27 cellular contexts compared by ENCODE assay signal in the genomic region with DNA sequence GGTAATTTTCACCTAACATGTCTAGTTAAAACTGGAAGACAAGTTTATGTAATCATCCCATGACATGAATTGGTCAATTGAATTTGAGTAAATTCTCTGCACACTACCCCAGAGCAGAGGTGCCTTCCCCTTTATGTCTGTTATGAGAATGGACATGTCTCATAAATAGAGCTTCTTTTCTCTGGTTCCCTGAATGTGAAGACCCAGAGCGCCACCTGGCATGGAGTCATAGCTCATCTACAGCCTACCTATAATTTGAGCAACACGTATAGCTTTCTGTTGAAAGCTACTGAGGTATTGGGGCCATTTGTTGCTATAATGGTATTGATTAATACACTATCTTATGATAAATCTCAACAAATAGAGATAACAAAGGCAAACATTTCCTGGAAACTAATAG.
A peak's percentile ranks its signal among the peaks of the same experiment; 100 is the strongest.
DNase-seq lines count a peak whose midpoint lies in the region; ATAC-seq, FAIRE-seq and TF ChIP-seq lines count a peak whose summit lies in the region.
"Had no signal": no experiment of that assay in that cellular context is flagged by ENCODE, and none has a peak within 500 bp of the region (broad histone marks: within the 10 kb centered on the region; RNA-seq: fewer than 3 reads in every experiment).

No MANE protein-coding gene starts in this region.

- no peaks in the 10 kb centered on the region for H3K36me3 Mint-ChIP-seq in MCF 10A (ENCODE audit: insufficient read depth, unreplicated experiment)
- H3K36me3 Mint-ChIP-seq: memory B cell, naive B cell had no signal

- H3K9me3 ChIP-seq in mammary epithelial cell (replicated peaks; ENCODE audit: insufficient read depth, low read length) (no peaks in the 10 kb centered on the region), body of pancreas (no peaks in the 10 kb centered on the region), small intestine (ENCODE audit: control insufficient read depth, low read depth) (no peaks in the 10 kb centered on the region), uterus (no peaks in the 10 kb centered on the region), gastrocnemius medialis (no peaks in the 10 kb centered on the region)
- H3K9me3 ChIP-seq: esophagus muscularis mucosa, gastroesophageal sphincter, suprapubic skin had no signal

- no peak overlapping the region for H3K4me2 ChIP-seq in mammary epithelial cell (ENCODE audit: insufficient read depth, low read depth, low read length)

- WGBS in mammary epithelial cell (ENCODE audit: low coverage, missing lambda C conversion rate), result 63% methylated on average over 2 of the region's 2 CpGs
- 68 to 69% methylated on average over 2 of the region's 2 CpGs for WGBS in body of pancreas, 2 donors
- WGBS in small intestine, 3 donors, result 43 to 72% (median 50%) methylated on average over 2 of the region's 2 CpGs

- peak; percentile 40 for ATAC-seq in body of pancreas
- ATAC-seq in gastrocnemius medialis, result no peak
- ATAC-seq: gastroesophageal sphincter, right cardiac atrium had no signal

- no peaks in the 10 kb centered on the region for H3K27me3 Mint-ChIP-seq in MCF 10A (ENCODE audit: insufficient read depth, unreplicated experiment)
- H3K27me3 Mint-ChIP-seq: central memory CD8-positive, alpha-beta T cell; memory B cell; naive B cell had no signal

- no peak overlapping the region for H3K9ac ChIP-seq in mammary epithelial cell (ENCODE audit: insufficient read depth, low read length)

- dilution Hi-C loops in mammary epithelial cell (cut with HindIII; ENCODE audit: low sequenced_read_pairs), result no loop called here

- no peak overlapping the region for H3K4me3 ChIP-seq in mammary epithelial cell (replicated peaks in 1 of 3; ENCODE audit: insufficient read depth in 1 of 3, low read depth in 2 of 3, low read length in 3 of 3)
- H3K4me3 ChIP-seq in body of pancreas, result no peak overlapping the region
- H3K4me3 ChIP-seq in small intestine (ENCODE audit: low read depth in 1 of 2, low read length in 2 of 2), result no peak overlapping the region
- H3K4me3 ChIP-seq in uterus, result no peak overlapping the region
- no peak overlapping the region for H3K4me3 ChIP-seq in gastrocnemius medialis
- H3K4me3 ChIP-seq: esophagus muscularis mucosa, gastroesophageal sphincter, SK-N-MC, suprapubic skin had no signal

- no peaks in the 10 kb centered on the region for H3K36me3 ChIP-seq in mammary epithelial cell (ENCODE audit: insufficient read depth, low read length)
- H3K36me3 ChIP-seq in body of pancreas (replicated peaks in 1 of 2; ENCODE audit: insufficient read depth in 1 of 2, low read depth in 2 of 2), result no peaks in the 10 kb centered on the region
- H3K36me3 ChIP-seq in small intestine (ENCODE audit: control insufficient read depth in 2 of 2, insufficient read depth in 2 of 2, low read length in 2 of 2), result no peaks in the 10 kb centered on the region
- H3K36me3 ChIP-seq in uterus, result no peaks in the 10 kb centered on the region
- no peaks in the 10 kb centered on the region for H3K36me3 ChIP-seq in gastrocnemius medialis
- H3K36me3 ChIP-seq: esophagus muscularis mucosa, gastroesophageal sphincter, suprapubic skin had no signal

- H3K27ac Mint-ChIP-seq in MCF 10A (ENCODE audit: low read depth, unreplicated experiment), result no peak overlapping the region
- H3K27ac Mint-ChIP-seq: memory B cell, naive B cell had no signal

- H3K27me3 ChIP-seq in mammary epithelial cell (ENCODE audit: insufficient read depth, low read length), result no peaks in the 10 kb centered on the region
- H3K27me3 ChIP-seq in body of pancreas, result no peaks in the 10 kb centered on the region
- no peaks in the 10 kb centered on the region for H3K27me3 ChIP-seq in small intestine (ENCODE audit: control insufficient read depth in 2 of 2, insufficient read depth in 2 of 2, low read length in 2 of 2)
- no peaks in the 10 kb centered on the region for H3K27me3 ChIP-seq in uterus
- no peaks in the 10 kb centered on the region for H3K27me3 ChIP-seq in gastrocnemius medialis
- H3K27me3 ChIP-seq: esophagus muscularis mucosa, gastroesophageal sphincter, suprapubic skin had no signal

- BruUV-seq in MCF 10A (replicated peaks; lab: Mats Ljungman, UMichigan) (no TSS peak), mammary epithelial cell (replicated peaks; lab: Mats Ljungman, UMichigan) (no TSS peak)

- POLR2A ChIA-PET in MCF 10A (lab: Yijun Ruan, JAX), result no interaction called here

- CTCF ChIA-PET in MCF 10A (lab: Yijun Ruan, JAX) (interaction anchor here (0.7 to 1.6 kb wide), 2 partner anchors 518 to 597 kb away, joined by 3 to 5 read pairs; no protein-coding TSS in a partner anchor), mammary epithelial cell (lab: Charles Lee; ENCODE audit: low non-redundant PET) (no interaction called here)

- H3K4me1 Mint-ChIP-seq in MCF 10A (ENCODE audit: insufficient read depth, unreplicated experiment), result no peaks in the 10 kb centered on the region
- H3K4me1 Mint-ChIP-seq: central memory CD8-positive, alpha-beta T cell; memory B cell; naive B cell had no signal

- TF ChIP-seq CTCF in MCF 10A (IDR thresholded peaks at IDR 0.05; ENCODE audit: unreplicated experiment) (no peak), mammary epithelial cell (conservative IDR thresholded peaks at IDR 0.05 in 1 of 2, IDR thresholded peaks at IDR 0.05 in 1 of 2; ENCODE audit: extremely low read depth in 1 of 2, insufficient read depth in 1 of 2, low read depth in 1 of 2, low read length in 2 of 2) (peak in 1 of 2 donors; percentile 8), body of pancreas (IDR thresholded peaks at IDR 0.05) (peak in 4 of 7 experiments; percentile 27 to 57 (median 34)), uterus (IDR thresholded peaks at IDR 0.05) (no peak), gastrocnemius medialis (IDR thresholded peaks at IDR 0.05 in 4 of 5, conservative IDR thresholded peaks at IDR 0.05 in 1 of 5) (no peak)

- no peak overlapping the region for H3K27ac ChIP-seq in mammary epithelial cell (ENCODE audit: insufficient read depth, low read depth, low read length)
- H3K27ac ChIP-seq in body of pancreas, result no peak overlapping the region
- H3K27ac ChIP-seq in small intestine (ENCODE audit: low read depth in 1 of 2, low read length in 1 of 2), result no peak overlapping the region
- H3K27ac ChIP-seq in uterus, result no peak overlapping the region
- H3K27ac ChIP-seq in gastrocnemius medialis, result no peak overlapping the region
- H3K27ac ChIP-seq: esophagus muscularis mucosa, gastroesophageal sphincter, SK-N-MC, suprapubic skin had no signal

- H2AFZ ChIP-seq in mammary epithelial cell (ENCODE audit: low read depth, low read length), result no peak overlapping the region

- no peak for FAIRE-seq in small intestine (lab: Jason Lieb, UNC)
- FAIRE-seq: A204.1, D721Med had no signal

- in situ Hi-C loops in mammary epithelial cell (cut with MboI; ENCODE audit: low sequenced_read_pairs in 2 of 2), result no loop called here
- in situ Hi-C loops in gastrocnemius medialis (cut with MboI; ENCODE audit: low sequenced_read_pairs in 4 of 4), result no loop called here

- H3K79me2 ChIP-seq in mammary epithelial cell (ENCODE audit: insufficient read depth, low read length), result no peaks in the 10 kb centered on the region

- TF ChIP-seq POLR2A in body of pancreas (IDR thresholded peaks at IDR 0.05), result no peak
- no peak for TF ChIP-seq POLR2A in uterus (IDR thresholded peaks at IDR 0.05)
- TF ChIP-seq POLR2A in gastrocnemius medialis (IDR thresholded peaks at IDR 0.05), result no peak

- H4K20me1 ChIP-seq in mammary epithelial cell (ENCODE audit: insufficient read depth, low read length), result no peaks in the 10 kb centered on the region

- intact Hi-C loops in MCF 10A (cut with micrococcal nuclease) (loop anchor here (2.0 to 5.0 kb wide), 2 partner anchors 599 to 928 kb away; no protein-coding TSS in a partner anchor), mammary epithelial cell (cut with micrococcal nuclease) (no loop called here), body of pancreas (cut with DNase I) (no loop called here), uterus (cut with DNase I; ENCODE audit: low total_unique reads) (no loop called here), gastrocnemius medialis (cut with DNase I; ENCODE audit: low total_unique reads) (no loop called here)

- no peaks in the 10 kb centered on the region for H3K4me1 ChIP-seq in mammary epithelial cell (ENCODE audit: insufficient read depth, low read length)
- H3K4me1 ChIP-seq in body of pancreas, result no peaks in the 10 kb centered on the region
- H3K4me1 ChIP-seq in small intestine (ENCODE audit: control insufficient read depth in 2 of 2, insufficient read depth in 1 of 2, low read depth in 1 of 2, low read length in 1 of 2), result no peaks in the 10 kb centered on the region
- no peaks in the 10 kb centered on the region for H3K4me1 ChIP-seq in uterus
- H3K4me1 ChIP-seq in gastrocnemius medialis, result no peaks in the 10 kb centered on the region
- H3K4me1 ChIP-seq: esophagus muscularis mucosa, gastroesophageal sphincter, suprapubic skin had no signal

- DNase-seq in MCF 10A (ENCODE audit: unreplicated experiment) (peak; percentile 21), mammary epithelial cell (no peak), NCI-H460 (ENCODE audit: extremely low read depth, low read depth) (peak; percentile 2), body of pancreas (peak; percentile 53 to 80 (median 60)), small intestine (peak; percentile 42), uterus (no peak), NCI-H1436 treated with DMSO at 0.1 percent for 48 hours (lab: John Stamatoyannopoulos, UW) (no peak), gastrocnemius medialis (no peak)
- DNase-seq: activated CD4-positive, alpha-beta T cell treated with anti-CD3 and anti-CD28 coated beads for 1 hour; activated naive CD4-positive, alpha-beta T cell treated with anti-CD3 and anti-CD28 coated beads, Interleukin-2, amount 50 U/mL, for 16 hours; activated T-cell treated with anti-CD3 and anti-CD28 coated beads, Interleukin-2, amount 50 U/mL, for 48 hours; aorta; C1 segment of cervical spinal cord; GOT3; Kasumi-1; naive B cell; NCI-H146; NCI-H82 had no signal

- no peaks in the 10 kb centered on the region for H3K9me3 Mint-ChIP-seq in MCF 10A (ENCODE audit: unreplicated experiment)
- H3K9me3 Mint-ChIP-seq: memory B cell, naive B cell had no signal

- no peak overlapping the region for H3K4me3 Mint-ChIP-seq in MCF 10A (ENCODE audit: unreplicated experiment)
- H3K4me3 Mint-ChIP-seq: central memory CD8-positive, alpha-beta T cell; memory B cell; naive B cell had no signal

Comparison
In these comparisons a context has a peak if more than half of its experiments do, and no peak if none do; other contexts are left out.
1. DNase-seq: peak in MCF 10A (single experiment), NCI-H460 (single experiment), body of pancreas (4 of 4) and small intestine (single experiment); none in mammary epithelial cell (single experiment), uterus (0 of 2), NCI-H1436 treated with DMSO at 0.1 percent for 48 hours (single experiment) and gastrocnemius medialis (0 of 2).
2. CTCF ChIP-seq: peak in body of pancreas (4 of 7); none in MCF 10A (single experiment), uterus (0 of 4) and gastrocnemius medialis (0 of 5).